19 cellular contexts compared by ENCODE assay signal in genomic region chr9:127580879-127581278, GRCh38. TPM values are rescaled to one million over a fixed set of nuclear protein-coding genes. Genes with fewer than 3 reads are reported as not detected.
DNase-seq lines count a peak whose midpoint lies in the region; ATAC-seq and TF ChIP-seq lines count a peak whose summit lies in the region.
"Had no signal": no experiment of that assay in that cellular context is flagged by ENCODE, and none has a peak within 500 bp of the region (broad histone marks: within the 10 kb centered on the region; RNA-seq: fewer than 3 reads in every experiment).

No MANE protein-coding gene starts in this region.

- peak overlapping the region; percentile 92 for H3K27ac Mint-ChIP-seq in activated CD4-positive, alpha-beta memory T cell treated with anti-CD3 and anti-CD28 coated beads, Interleukin-2, amount 10 ng/mL, durations not matched to agents 7 days and 5 days
- H3K27ac Mint-ChIP-seq in activated CD4-positive, alpha-beta memory T cell treated with anti-CD3 and anti-CD28 coated beads for 36 hours = no peak overlapping the region

- 93% methylated on average over 3 of the region's 3 CpGs for WGBS in mesenchymal stem cell
- 53 to 60% methylated on average over 1 to 3 of the region's 3 CpGs for WGBS in transverse colon (ENCODE audit: low coverage in 1 of 2), 2 donors

- peak overlapping the region; percentile 24 for H4K8ac ChIP-seq in mesenchymal stem cell (ENCODE audit: low read length)

- TF ChIP-seq EP300 in transverse colon (IDR thresholded peaks at IDR 0.05; ENCODE audit: low read depth) = no peak

- H3K27me3 ChIP-seq in RWPE2 (ENCODE audit: insufficient read depth, poor library complexity, severe bottlenecking) (no peaks in the 10 kb centered on the region), mesenchymal stem cell (ENCODE audit: control insufficient read depth in 1 of 2, insufficient read depth in 1 of 2, low read length in 2 of 2) (no peaks in the 10 kb centered on the region), vagina (no peaks in the 10 kb centered on the region), transverse colon (no peaks in the 10 kb centered on the region)
- H3K27me3 ChIP-seq: colonic mucosa, testis had no signal

- H3K4me3 ChIP-seq in RWPE2 (ENCODE audit: severe bottlenecking) = no peak overlapping the region
- H3K4me3 ChIP-seq in mesenchymal stem cell (ENCODE audit: insufficient read depth in 1 of 2, low read depth in 1 of 2, low read length in 2 of 2) = peak overlapping the region in 1 of 2 experiments; percentile 81
- no peak overlapping the region for H3K4me3 ChIP-seq in vagina
- no peak overlapping the region for H3K4me3 ChIP-seq in transverse colon
- H3K4me3 ChIP-seq: colonic mucosa, HAP-1, testis had no signal

- H2BK12ac ChIP-seq in mesenchymal stem cell (ENCODE audit: low read length in 2 of 2) = peak overlapping the region; percentile 28 to 95

- H2BK5ac ChIP-seq in mesenchymal stem cell (ENCODE audit: low read depth, low read length, poor library complexity, severe bottlenecking) = no peak overlapping the region

- H3K79me1 ChIP-seq in mesenchymal stem cell (replicated peaks; ENCODE audit: low read length, poor library complexity, severe bottlenecking) = peaks cover 14% of the 10 kb centered on the region

- no peak for TF ChIP-seq POLR2A in vagina (IDR thresholded peaks at IDR 0.05)
- no peak for TF ChIP-seq POLR2A in transverse colon (IDR thresholded peaks at IDR 0.05)

- H3K27ac ChIP-seq in RWPE2 (ENCODE audit: poor library complexity, severe bottlenecking) (peak overlapping the region; percentile 92), mesenchymal stem cell (ENCODE audit: low read length, poor library complexity, severe bottlenecking) (peak overlapping the region; percentile 30), vagina (peak overlapping the region; percentile 91), transverse colon (peak overlapping the region in 2 of 4 donors; percentile 24 to 90)
- H3K27ac ChIP-seq: colonic mucosa had no signal

- peaks cover 31% of the 10 kb centered on the region for H3K36me3 Mint-ChIP-seq in activated CD4-positive, alpha-beta memory T cell treated with anti-CD3 and anti-CD28 coated beads, Interleukin-2, amount 10 ng/mL, durations not matched to agents 7 days and 5 days (ENCODE audit: low read depth)
- no peaks in the 10 kb centered on the region for H3K36me3 Mint-ChIP-seq in activated CD4-positive, alpha-beta memory T cell treated with anti-CD3 and anti-CD28 coated beads for 36 hours

- peak overlapping the region in 1 of 2 experiments; percentile 8 for H3K18ac ChIP-seq in mesenchymal stem cell (ENCODE audit: low read depth in 1 of 2, low read length in 2 of 2)

- H2AFZ ChIP-seq in mesenchymal stem cell (ENCODE audit: low read depth, low read length) = no peak overlapping the region

- H3K4me2 ChIP-seq in mesenchymal stem cell (ENCODE audit: low read length, poor library complexity, severe bottlenecking) = no peak overlapping the region

- H3K14ac ChIP-seq in mesenchymal stem cell (ENCODE audit: low read length in 2 of 2) = no peak overlapping the region

- peak overlapping the region; percentile 25 for H4K91ac ChIP-seq in mesenchymal stem cell (ENCODE audit: low read length)

- peaks cover 62% of the 10 kb centered on the region for H3K4me1 Mint-ChIP-seq in activated CD4-positive, alpha-beta memory T cell treated with anti-CD3 and anti-CD28 coated beads, Interleukin-2, amount 10 ng/mL, durations not matched to agents 7 days and 5 days
- H3K4me1 Mint-ChIP-seq in activated CD4-positive, alpha-beta memory T cell treated with anti-CD3 and anti-CD28 coated beads for 36 hours (ENCODE audit: low read depth) = peaks cover 22% of the 10 kb centered on the region

- in situ Hi-C loops in transverse colon (cut with MboI; ENCODE audit: low pct_ligation_motif_present in 1 of 4, low pct_unique_long_range_greater_than_20kb in 1 of 4, low sequenced_read_pairs in 3 of 4) = loop anchor here in 3 of 4 donors (10.0 to 25.0 kb wide), 4 partner anchors 76 to 331 kb away; partner anchors contain the start of genes ST6GALNAC4 (in 2 of the 3) and TOR2A (in 2 of the 3)

- H3K4ac ChIP-seq in mesenchymal stem cell (ENCODE audit: low read depth in 1 of 2, low read length in 2 of 2) = peak overlapping the region in 1 of 2 experiments; percentile 56

- H3K4me1 ChIP-seq in RWPE2 (ENCODE audit: insufficient read depth, poor library complexity, severe bottlenecking) (peaks cover 31% of the 10 kb centered on the region), mesenchymal stem cell (ENCODE audit: control insufficient read depth, insufficient read depth, low read depth, low read length) (peaks cover 25% of the 10 kb centered on the region), vagina (peaks cover 36% of the 10 kb centered on the region), transverse colon (peaks cover 17 to 41% (median 27%) of the 10 kb centered on the region in 4 donors)
- H3K4me1 ChIP-seq: HAP-1 had no signal

- DNase-seq in activated CD4-positive, alpha-beta memory T cell treated with anti-CD3 and anti-CD28 coated beads, Interleukin-2, amount 10 ng/mL, durations not matched to agents 7 days and 5 days = no peak
- no peak for DNase-seq in activated CD4-positive, alpha-beta memory T cell treated with anti-CD3 and anti-CD28 coated beads for 36 hours
- DNase-seq in RWPE2 (ENCODE audit: low spot score) (no peak), mesenchymal stem cell (no peak), vagina (ENCODE audit: extremely low spot score in 2 of 2) (no peak), transverse colon (no peak), T1000 (lab: John Stamatoyannopoulos, UW) (no peak)
- DNase-seq: activated CD4-positive, alpha-beta T cell treated with anti-CD3 and anti-CD28 coated beads for 4 hours; activated naive CD4-positive, alpha-beta T cell treated with anti-CD3 and anti-CD28 coated beads, Interleukin-2, amount 50 U/mL, for 16 hours; colonic mucosa; foreskin melanocyte; kidney glomerular epithelial cell; mesendoderm; NCI-H774; testis had no signal

- H3K9me3 Mint-ChIP-seq in activated CD4-positive, alpha-beta memory T cell treated with anti-CD3 and anti-CD28 coated beads, Interleukin-2, amount 10 ng/mL, durations not matched to agents 7 days and 5 days = no peaks in the 10 kb centered on the region
- H3K9me3 Mint-ChIP-seq in activated CD4-positive, alpha-beta memory T cell treated with anti-CD3 and anti-CD28 coated beads for 36 hours = no peaks in the 10 kb centered on the region
- H3K9me3 Mint-ChIP-seq: neural crest cell had no signal

- H2BK15ac ChIP-seq in mesenchymal stem cell (ENCODE audit: low read depth, poor library complexity, severe bottlenecking) = no peak overlapping the region

- H2BK120ac ChIP-seq in mesenchymal stem cell (ENCODE audit: low read depth, low read length) = peak overlapping the region; percentile 15

- peak overlapping the region in 1 of 2 experiments; percentile 83 for H3K23ac ChIP-seq in mesenchymal stem cell (ENCODE audit: low read length in 2 of 2)

- peaks cover 7% of the 10 kb centered on the region for H3K9me3 ChIP-seq in RWPE2 (ENCODE audit: severe bottlenecking)
- no peaks in the 10 kb centered on the region for H3K9me3 ChIP-seq in mesenchymal stem cell (ENCODE audit: control insufficient read depth, low read length)
- no peaks in the 10 kb centered on the region for H3K9me3 ChIP-seq in vagina
- no peaks in the 10 kb centered on the region for H3K9me3 ChIP-seq in transverse colon
- H3K9me3 ChIP-seq: colonic mucosa, HAP-1, testis had no signal

- no peaks in the 10 kb centered on the region; the same call in 1 of the 2 replicates for H3K36me3 ChIP-seq in RWPE2 (ENCODE audit: low read depth)
- H3K36me3 ChIP-seq in mesenchymal stem cell (ENCODE audit: control insufficient read depth in 1 of 2, insufficient read depth in 2 of 2, low read depth in 1 of 2, low read length in 2 of 2) = peaks cover 0 to 6% of the 10 kb centered on the region in 2 experiments
- H3K36me3 ChIP-seq in vagina = no peaks in the 10 kb centered on the region
- H3K36me3 ChIP-seq in transverse colon = no peaks in the 10 kb centered on the region
- H3K36me3 ChIP-seq: colonic mucosa, HAP-1 had no signal

- peak overlapping the region; percentile 92 for H2AK5ac ChIP-seq in mesenchymal stem cell (ENCODE audit: low read length, severe bottlenecking)

- ATAC-seq in RWPE2 (ENCODE audit: low read depth) (no peak), HG02981 (IDR thresholded peaks at IDR 0.05; ENCODE audit: unreplicated experiment) (no peak)
- ATAC-seq: Panc1 had no signal

- CTCF ChIA-PET in activated CD4-positive, alpha-beta memory T cell treated with anti-CD3 and anti-CD28 coated beads, Interleukin-2, amount 10 ng/mL, durations not matched to agents 7 days and 5 days (lab: Charles Lee) = interaction anchor here (3.5 kb wide), 1 partner anchor 154 kb away, joined by 11 read pairs; the partner anchor contains the start of gene TOR2A
- CTCF ChIA-PET in activated CD4-positive, alpha-beta memory T cell treated with anti-CD3 and anti-CD28 coated beads for 36 hours (lab: Charles Lee) = interaction anchor here (0.9 to 3.0 kb wide), 4 partner anchors 12 to 366 kb away, joined by 3 to 12 read pairs (median 3); a partner anchor contains a TSS

- H3K9ac ChIP-seq in mesenchymal stem cell (ENCODE audit: low read length) = peak overlapping the region; percentile 27

- peak overlapping the region; percentile 82 for H3K4me3 Mint-ChIP-seq in activated CD4-positive, alpha-beta memory T cell treated with anti-CD3 and anti-CD28 coated beads, Interleukin-2, amount 10 ng/mL, durations not matched to agents 7 days and 5 days
- no peak overlapping the region for H3K4me3 Mint-ChIP-seq in activated CD4-positive, alpha-beta memory T cell treated with anti-CD3 and anti-CD28 coated beads for 36 hours
- H3K4me3 Mint-ChIP-seq: neural crest cell had no signal

- TF ChIP-seq CTCF in RWPE2 (IDR thresholded peaks at IDR 0.05; ENCODE audit: poor library complexity, severe bottlenecking) = no peak
- TF ChIP-seq CTCF in vagina (IDR thresholded peaks at IDR 0.05) = no peak
- TF ChIP-seq CTCF in transverse colon (IDR thresholded peaks at IDR 0.05) = no peak

- H3K27me3 Mint-ChIP-seq in activated CD4-positive, alpha-beta memory T cell treated with anti-CD3 and anti-CD28 coated beads, Interleukin-2, amount 10 ng/mL, durations not matched to agents 7 days and 5 days = no peaks in the 10 kb centered on the region
- peaks cover 2% of the 10 kb centered on the region for H3K27me3 Mint-ChIP-seq in activated CD4-positive, alpha-beta memory T cell treated with anti-CD3 and anti-CD28 coated beads for 36 hours

- intact Hi-C loops in activated CD4-positive, alpha-beta memory T cell treated with anti-CD3 and anti-CD28 coated beads for 36 hours (cut with micrococcal nuclease) = no loop called here
- intact Hi-C loops in vagina (cut with DNase I) = no loop called here
- intact Hi-C loops in transverse colon (cut with DNase I; ENCODE audit: low total_unique reads) = no loop called here

- POLR2A ChIA-PET in activated CD4-positive, alpha-beta memory T cell treated with anti-CD3 and anti-CD28 coated beads, Interleukin-2, amount 10 ng/mL, durations not matched to agents 7 days and 5 days (lab: Charles Lee) = interaction anchor here (1.1 to 5.1 kb wide), 3 partner anchors 11 to 55 kb away, joined by 4 to 65 read pairs (median 44); no protein-coding TSS in a partner anchor
- POLR2A ChIA-PET in activated CD4-positive, alpha-beta memory T cell treated with anti-CD3 and anti-CD28 coated beads for 36 hours (lab: Charles Lee) = no interaction called here

RNA-seq across cellular contexts. Expression of gene STXBP1, which starts 31.2 kb away (rescaled TPM):
- total RNA-seq in activated CD4-positive, alpha-beta memory T cell treated with anti-CD3 and anti-CD28 coated beads, Interleukin-2, amount 10 ng/mL, durations not matched to agents 7 days and 5 days = 10 to 100 TPM; 23.2 to 23.4 TPM
- total RNA-seq in activated CD4-positive, alpha-beta memory T cell treated with anti-CD3 and anti-CD28 coated beads for 36 hours = 10 to 100 TPM; 27.3 to 27.8 TPM
- polyA plus RNA-seq in mesenchymal stem cell (2013, experiment 1 of 2) = 41.1 TPM
- polyA plus RNA-seq in mesenchymal stem cell (2013, experiment 2 of 2) = 40.3 TPM
- total RNA-seq in vagina = 56.2 TPM
- total RNA-seq in transverse colon = 100 to 1,000 TPM in 1 of 4 donors, 10 to 100 TPM in 2, 1 to 10 TPM in 1; 7.9 to 193 (median 13.3) TPM
